7 cellular contexts compared by ENCODE assay signal in the genomic region with DNA sequence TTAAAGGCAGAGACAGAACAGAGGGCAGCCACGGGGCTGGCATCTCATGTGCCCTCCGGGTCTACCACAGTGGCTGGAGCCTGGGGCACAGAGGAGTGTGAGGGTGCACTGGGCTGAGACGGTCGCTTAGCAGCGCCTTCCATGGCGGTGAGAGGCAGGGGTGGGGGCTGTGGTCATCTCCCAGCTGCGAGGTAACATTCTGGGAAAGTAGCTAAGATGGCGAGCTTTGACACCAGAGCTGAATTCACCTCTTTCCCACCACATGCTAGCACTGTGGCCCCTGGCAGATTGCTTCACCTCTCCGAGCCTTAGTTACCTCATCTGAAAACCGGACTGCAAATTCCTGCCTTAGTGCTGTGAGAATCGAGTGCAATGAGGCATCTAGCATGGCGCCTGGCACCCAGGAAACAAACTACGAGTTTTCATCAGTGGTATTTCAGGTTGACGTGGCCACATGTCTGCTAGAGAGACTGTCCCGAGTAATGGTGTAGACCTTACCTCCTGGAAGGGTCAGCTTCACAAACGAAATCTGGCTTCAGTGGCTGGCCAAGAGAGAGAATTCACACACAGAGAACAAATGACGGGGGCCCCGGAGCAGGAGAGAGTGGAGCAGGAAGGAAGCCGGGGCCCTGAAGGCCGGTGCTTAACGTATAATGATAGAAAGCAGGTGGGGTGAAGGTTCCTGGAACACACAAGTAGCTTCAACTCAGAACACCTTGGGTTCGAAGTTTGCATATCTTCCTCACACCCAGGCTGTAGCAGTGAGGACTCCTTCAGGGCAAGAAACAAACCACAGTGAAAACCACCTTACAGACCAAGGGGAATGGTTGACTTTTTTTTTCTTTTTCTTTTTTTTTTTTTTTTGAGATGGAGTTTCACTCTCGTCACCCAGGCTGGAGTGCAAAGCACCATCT. TPM values are rescaled to one million over a fixed set of nuclear protein-coding genes. Genes with fewer than 3 reads are reported as not detected.
DNase-seq lines count a peak whose midpoint lies in the region; ATAC-seq, FAIRE-seq and TF ChIP-seq lines count a peak whose summit lies in the region.

No MANE protein-coding gene starts in this region.

- H3K27me3 ChIP-seq in bronchial epithelial cell (ENCODE audit: control insufficient read depth, insufficient read depth, low read length) (no peaks in the 10 kb centered on the region), stomach (no peaks in the 10 kb centered on the region)

- no peak for TF ChIP-seq CTCF in bronchial epithelial cell (IDR thresholded peaks at IDR 0.05; ENCODE audit: insufficient read depth, low read length, severe bottlenecking)
- TF ChIP-seq CTCF in stomach (IDR thresholded peaks at IDR 0.05), result no peak

- H3K27ac ChIP-seq in stomach, result peak overlapping the region in 3 of 5 donors; percentile 42 to 73 (median 43)

- no peak for TF ChIP-seq POLR2A in stomach (IDR thresholded peaks at IDR 0.05)

- DNase-seq in MV-4-11 (lab: John Stamatoyannopoulos, UW), result peak; percentile 19
- no peak for DNase-seq in bronchial epithelial cell (ENCODE audit: low read depth)
- DNase-seq in stomach, result peak; percentile 30
- DNase-seq in iPS-NIHi7 (ENCODE audit: extremely low spot score), result no peak
- DNase-seq in CD1c-positive myeloid dendritic cell (ENCODE audit: extremely low spot score), result no peak
- DNase-seq in NCI-H446 treated with DMSO at 0.1 percent for 48 hours (lab: John Stamatoyannopoulos, UW), result no peak

- H3K9me3 ChIP-seq in stomach, result no peaks in the 10 kb centered on the region

- H3K36me3 ChIP-seq in bronchial epithelial cell (ENCODE audit: control insufficient read depth, insufficient read depth, low read length) (no peaks in the 10 kb centered on the region), stomach (peaks cover 0 to 20% (median 12%) of the 10 kb centered on the region in 4 donors)

- WGBS in stomach, 5 donors, result 62 to 70% (median 68%) methylated on average over 20 to 23 of the region's 23 CpGs

- no peak overlapping the region for H3K4me3 ChIP-seq in bronchial epithelial cell (ENCODE audit: low read depth, low read length)
- H3K4me3 ChIP-seq in stomach, result peak overlapping the region in 2 of 4 donors; percentile 5 to 26

- ATAC-seq in GM21367 (IDR thresholded peaks at IDR 0.05; ENCODE audit: unreplicated experiment), result peak; percentile 53

- FAIRE-seq in bronchial epithelial cell (lab: Jason Lieb, UNC), result peak; percentile 18

- intact Hi-C loops in stomach (cut with DNase I; ENCODE audit: low total_unique reads), result no loop called here

- H3K4me1 ChIP-seq in stomach, result peaks cover 9 to 22% (median 11%) of the 10 kb centered on the region in 4 donors

- TF ChIP-seq EP300 in stomach (IDR thresholded peaks at IDR 0.05), result no peak

RNA-seq across cellular contexts. Expression of a gene that starts 29.2 kb away (rescaled TPM):
- total RNA-seq in bronchial epithelial cell, result 1.1 and 3.2 TPM in 2 replicates
- 10 to 100 TPM in 3 of 5 donors, 1 to 10 TPM in 2; 6.2 to 23.9 (median 15.4) TPM for total RNA-seq in stomach
- polyA plus RNA-seq in stomach, result 10 to 100 TPM in 2 of 3 donors, 1 to 10 TPM in 1; 4.0 to 39.0 (median 34.5) TPM

Comparison
In these comparisons a context has a peak if more than half of its experiments do, and no peak if none do; other contexts are left out.
1. DNase-seq: peak in MV-4-11 (single experiment) and stomach (single experiment); none in bronchial epithelial cell (single experiment), iPS-NIHi7 (single experiment), CD1c-positive myeloid dendritic cell (single experiment) and NCI-H446 treated with DMSO at 0.1 percent for 48 hours (single experiment).